8 cellular contexts compared by ENCODE assay signal in the genomic region with DNA sequence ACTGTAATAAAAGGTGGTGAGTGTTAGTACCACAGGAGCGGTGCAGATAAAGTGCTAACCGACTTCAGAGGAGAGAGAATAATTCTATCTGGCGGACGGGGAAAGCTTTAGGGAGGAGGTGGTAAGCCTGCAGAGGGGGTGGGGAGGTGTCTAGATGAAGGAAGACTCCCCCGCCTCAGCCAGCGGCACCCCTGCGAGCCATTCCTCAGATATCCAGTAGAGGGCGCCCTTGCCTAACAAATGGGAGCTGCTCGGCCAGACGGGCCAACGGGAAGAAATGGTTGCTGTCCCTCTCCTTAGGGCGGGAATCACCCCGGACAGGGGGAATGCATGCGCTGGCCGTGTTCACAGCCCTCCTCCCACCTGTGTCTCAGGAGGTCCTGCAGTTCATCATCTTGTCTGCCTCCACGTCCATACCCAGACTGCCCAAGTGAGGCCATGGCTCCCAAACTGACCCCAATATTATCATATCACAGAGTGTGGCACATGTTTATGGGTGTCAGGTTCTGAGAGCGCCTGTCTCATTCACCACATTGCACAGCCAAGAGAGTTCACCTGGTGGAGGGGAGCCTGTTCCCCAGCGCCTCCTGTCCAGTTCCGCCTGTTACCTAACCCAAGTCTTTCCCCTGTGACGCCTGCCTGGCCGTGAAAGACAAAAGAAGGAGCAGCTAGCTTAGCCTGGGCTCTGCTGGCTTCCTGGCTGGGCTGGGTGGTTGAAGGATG.
DNase-seq lines count a peak whose midpoint lies in the region; ATAC-seq and TF ChIP-seq lines count a peak whose summit lies in the region.

No MANE protein-coding gene starts in this region.

- no peak overlapping the region for H3K4me3 ChIP-seq in gastrocnemius medialis

- TF ChIP-seq POLR2A in gastrocnemius medialis (IDR thresholded peaks at IDR 0.05): no peak

- no peaks in the 10 kb centered on the region for H3K36me3 ChIP-seq in gastrocnemius medialis

- intact Hi-C loops in gastrocnemius medialis (cut with DNase I; ENCODE audit: low total_unique reads): loop anchor here (1.0 to 5.0 kb wide), 3 partner anchors 39 to 906 kb away; no protein-coding TSS in a partner anchor

- peak; percentile 90 for DNase-seq in GM10266 (ENCODE audit: extremely low spot score)
- peak; percentile 72 for DNase-seq in NCI-H2029 (lab: John Stamatoyannopoulos, UW)
- DNase-seq in T1000 (lab: John Stamatoyannopoulos, UW): peak; percentile 39
- peak; percentile 89 for DNase-seq in astrocyte of the hippocampus (ENCODE audit: low read depth, low spot score)
- peak; percentile 69 for DNase-seq in iPS DF 4.7 (ENCODE audit: extremely low read depth, low spot score)
- DNase-seq in gastrocnemius medialis: peak; percentile 46 to 50
- DNase-seq in cortex of kidney (lab: John Stamatoyannopoulos, UW): no peak

- H3K27ac ChIP-seq in gastrocnemius medialis: no peak overlapping the region

- in situ Hi-C loops in gastrocnemius medialis (cut with MboI; ENCODE audit: low sequenced_read_pairs in 4 of 4): loop anchor here (10.0 to 25.0 kb wide), 3 partner anchors 546 to 904 kb away; no protein-coding TSS in a partner anchor

- H3K4me1 ChIP-seq in gastrocnemius medialis: no peaks in the 10 kb centered on the region

- H3K27me3 ChIP-seq in gastrocnemius medialis: peaks cover 0 to 3% (median 0%) of the 10 kb centered on the region in 3 donors

- ATAC-seq in HG02840 (IDR thresholded peaks at IDR 0.05; ENCODE audit: low FRiP score, unreplicated experiment) (peak; percentile 68), gastrocnemius medialis (peak; percentile 55 to 85)

- TF ChIP-seq CTCF in GM10266 (IDR thresholded peaks at IDR 0.05; ENCODE audit: control insufficient read depth, insufficient read depth, low read depth, missing control alignments) (peak; percentile 97), gastrocnemius medialis (IDR thresholded peaks at IDR 0.05 in 4 of 5, conservative IDR thresholded peaks at IDR 0.05 in 1 of 5) (peak; percentile 91 to 96 (median 93))

- no peaks in the 10 kb centered on the region for H3K9me3 ChIP-seq in gastrocnemius medialis
